29 cellular contexts compared by ENCODE assay signal in the genomic region with DNA sequence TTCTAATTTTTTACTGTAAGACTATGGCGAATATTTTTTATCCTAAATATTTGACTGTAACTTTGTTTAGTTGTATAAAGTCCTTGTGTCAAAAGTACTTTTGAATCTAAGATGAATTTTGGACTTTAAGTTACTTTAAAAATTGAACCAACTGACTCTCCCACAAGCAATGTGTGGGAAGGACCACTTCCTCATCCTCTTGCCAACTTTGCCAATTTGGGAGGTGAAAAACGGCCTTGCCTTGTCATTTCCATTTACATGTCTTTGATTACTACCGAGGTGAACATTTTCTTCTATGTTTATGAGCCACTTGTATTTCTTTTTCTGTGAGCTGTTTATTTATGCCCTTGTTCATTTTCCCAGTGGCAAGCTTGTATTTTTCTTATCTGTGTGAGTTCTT. TPM values are rescaled to one million over a fixed set of nuclear protein-coding genes. Genes with fewer than 3 reads are reported as not detected.
"Had no signal": no experiment of that assay in that cellular context is flagged by ENCODE, and none has a peak within 500 bp of the region (broad histone marks: within the 10 kb centered on the region; RNA-seq: fewer than 3 reads in every experiment).

No MANE protein-coding gene starts in this region.

- DNase-seq: activated CD4-positive, alpha-beta T cell treated with anti-CD3 and anti-CD28 coated beads for 4 hours; activated CD4-positive, alpha-beta T cell treated with anti-CD3 and anti-CD28 coated beads, Interleukin-2, amount 50 U/mL, for 48 hours; activated CD8-positive, alpha-beta memory T cell treated with anti-CD3 and anti-CD28 coated beads, Interleukin-2, amount 50 U/mL, for 48 hours; activated naive CD4-positive, alpha-beta T cell treated with anti-CD3 and anti-CD28 coated beads for 36 hours; activated naive CD8-positive, alpha-beta T cell treated with anti-CD3 and anti-CD28 coated beads, Interleukin-2, amount 10 ng/mL, durations not matched to agents 7 days and 5 days; activated T-cell treated with anti-CD3 and anti-CD28 coated beads, Interleukin-2, amount 50 U/mL, for 4 hours; amniotic stem cell; colonic mucosa; esophagus squamous epithelium; gastrocnemius medialis; hippocampal formation; kidney glomerular epithelial cell; left ventricle myocardium inferior; mammary epithelial cell; midbrain; pancreas; psoas muscle; right cardiac atrium; stimulated activated CD4-positive, alpha-beta T cell treated with anti-CD3 and anti-CD28 coated beads, Interleukin-4, amount 100 ng/mL, for 24 hours; substantia nigra; T-helper 9 cell; tibial artery had no signal

- H3K4me1 ChIP-seq: breast epithelium, colonic mucosa, pancreas, psoas muscle, tibial artery had no signal

- H3K27me3 ChIP-seq: breast epithelium, colonic mucosa, gastrocnemius medialis, pancreas had no signal

- H3K36me3 ChIP-seq: breast epithelium, colonic mucosa, esophagus squamous epithelium, gastrocnemius medialis, left ventricle myocardium inferior, neutrophil, pancreas, tibial artery had no signal

- H3K4me3 Mint-ChIP-seq: activated naive CD4-positive, alpha-beta T cell treated with anti-CD3 and anti-CD28 coated beads for 36 hours; activated naive CD8-positive, alpha-beta T cell treated with anti-CD3 and anti-CD28 coated beads, Interleukin-2, amount 10 ng/mL, durations not matched to agents 7 days and 5 days; activated T-cell treated with anti-CD3 and anti-CD28 coated beads, Interleukin-2, amount 50 U/mL, for 4 hours; nephron; stimulated activated naive CD8-positive, alpha-beta T cell treated with anti-CD3 and anti-CD28 coated beads, Interleukin-15, Interleukin-2, amounts not matched to agents 100 ng/mL and 50 ng/mL, for 24 hours; WTC11 had no signal

- H3K9me3 Mint-ChIP-seq: activated naive CD4-positive, alpha-beta T cell treated with anti-CD3 and anti-CD28 coated beads for 36 hours; activated naive CD8-positive, alpha-beta T cell treated with anti-CD3 and anti-CD28 coated beads, Interleukin-2, amount 10 ng/mL, durations not matched to agents 7 days and 5 days; activated T-cell treated with anti-CD3 and anti-CD28 coated beads, Interleukin-2, amount 50 U/mL, for 4 hours; nephron; stimulated activated naive CD8-positive, alpha-beta T cell treated with anti-CD3 and anti-CD28 coated beads, Interleukin-15, Interleukin-2, amounts not matched to agents 100 ng/mL and 50 ng/mL, for 24 hours; WTC11 had no signal

- ATAC-seq: activated T-cell treated with anti-CD3 and anti-CD28 coated beads, Interleukin-2, amount 50 U/mL, for 4 hours; gastrocnemius medialis; pancreas; psoas muscle; right cardiac atrium; WTC11 had no signal

- H3K4me3 ChIP-seq: breast epithelium, colonic mucosa, esophagus squamous epithelium, gastrocnemius medialis, left ventricle myocardium inferior, pancreas, psoas muscle, tibial artery had no signal

- H3K36me3 Mint-ChIP-seq: activated naive CD8-positive, alpha-beta T cell treated with anti-CD3 and anti-CD28 coated beads, Interleukin-2, amount 10 ng/mL, durations not matched to agents 7 days and 5 days; WTC11 had no signal

- H3K27ac ChIP-seq: breast epithelium, colonic mucosa, esophagus squamous epithelium, gastrocnemius medialis, left ventricle myocardium inferior, neutrophil, pancreas, psoas muscle, tibial artery had no signal

- H3K27ac Mint-ChIP-seq: activated naive CD4-positive, alpha-beta T cell treated with anti-CD3 and anti-CD28 coated beads for 36 hours; activated naive CD8-positive, alpha-beta T cell treated with anti-CD3 and anti-CD28 coated beads, Interleukin-2, amount 10 ng/mL, durations not matched to agents 7 days and 5 days; stimulated activated naive CD8-positive, alpha-beta T cell treated with anti-CD3 and anti-CD28 coated beads, Interleukin-15, Interleukin-2, amounts not matched to agents 100 ng/mL and 50 ng/mL, for 24 hours; WTC11 had no signal

- H3K9me3 ChIP-seq: breast epithelium, colonic mucosa, esophagus squamous epithelium, gastrocnemius medialis, left ventricle myocardium inferior, neutrophil, pancreas, psoas muscle, tibial artery had no signal

RNA-seq across cellular contexts. Expression of a gene that starts 12.8 kb away (rescaled TPM):
- total RNA-seq: activated CD8-positive, alpha-beta memory T cell treated with anti-CD3 and anti-CD28 coated beads for 36 hours; activated naive CD4-positive, alpha-beta T cell treated with anti-CD3 and anti-CD28 coated beads for 36 hours; activated naive CD8-positive, alpha-beta T cell treated with anti-CD3 and anti-CD28 coated beads, Interleukin-2, amount 10 ng/mL, durations not matched to agents 7 days and 5 days; activated T-cell treated with anti-CD3 and anti-CD28 coated beads, Interleukin-2, amount 50 U/mL, for 4 hours; breast epithelium; colonic mucosa; esophagus squamous epithelium; gastrocnemius medialis; left ventricle myocardium inferior; mammary epithelial cell; pancreas; psoas muscle; right cardiac atrium; urinary bladder; WTC11 had no signal
